8 cellular contexts compared by ENCODE assay signal in genomic region chr11:44133335-44133946, GRCh38. TPM values are rescaled to one million over a fixed set of nuclear protein-coding genes. Genes with fewer than 3 reads are reported as not detected.
DNase-seq lines count a peak whose midpoint lies in the region; ATAC-seq, FAIRE-seq and TF ChIP-seq lines count a peak whose summit lies in the region.

No MANE protein-coding gene starts in this region.

- H4K20me1 ChIP-seq in H1 (replicated peaks in 1 of 2; ENCODE audit: control insufficient read depth in 1 of 2, insufficient read depth in 2 of 2, low read length in 2 of 2) (no peaks in the 10 kb centered on the region), neural progenitor cell (ENCODE audit: low read depth) (no peaks in the 10 kb centered on the region)

- H3K27ac ChIP-seq in H1 (ENCODE audit: low read depth, low read length) (no peak overlapping the region), neural progenitor cell (no peak overlapping the region)

- H3K4me1 ChIP-seq in H1 (replicated peaks in 1 of 4; ENCODE audit: control insufficient read depth in 3 of 4, insufficient read depth in 4 of 4, low read length in 3 of 4) (no peaks in the 10 kb centered on the region), neural progenitor cell (no peaks in the 10 kb centered on the region)

- no peak overlapping the region for H3K56ac ChIP-seq in H1 (replicated peaks; ENCODE audit: insufficient read length, low read depth, low read length)

- no peak overlapping the region for H4K91ac ChIP-seq in H1 (replicated peaks; ENCODE audit: insufficient read length, low read length)

- peaks cover 19% of the 10 kb centered on the region for H3K36me3 Mint-ChIP-seq in neural progenitor cell

- no peak overlapping the region for H3K27ac Mint-ChIP-seq in neural progenitor cell

- H3K4me3 ChIP-seq in H1 (ENCODE audit: extremely low read depth in 1 of 4, insufficient read depth in 2 of 4, low read depth in 3 of 4, low read length in 4 of 4): no peak overlapping the region
- H3K4me3 ChIP-seq in neural progenitor cell: no peak overlapping the region

- H3K9me3 Mint-ChIP-seq in neural progenitor cell: no peaks in the 10 kb centered on the region

- no peaks in the 10 kb centered on the region; the same call in 1 of the 2 replicates for H3K23me2 ChIP-seq in H1 (ENCODE audit: low read depth, low read length)

- no peaks in the 10 kb centered on the region for H3F3A ChIP-seq in neural progenitor cell (ENCODE audit: low read depth)

- H3K9me3 ChIP-seq in H1 (ENCODE audit: insufficient read depth in 2 of 2, low read depth in 1 of 2, low read length in 1 of 2) (no peaks in the 10 kb centered on the region), neural progenitor cell (ENCODE audit: low read depth) (no peaks in the 10 kb centered on the region)

- H3K18ac ChIP-seq in H1 (ENCODE audit: extremely low read depth, low read length): no peak overlapping the region

- no peak overlapping the region for H2AFZ ChIP-seq in H1 (ENCODE audit: low read length)
- H2AFZ ChIP-seq in neural progenitor cell (replicated peaks): no peak overlapping the region

- H3K4me2 ChIP-seq in H1 (ENCODE audit: insufficient read depth in 1 of 2, low read depth in 2 of 2, low read length in 2 of 2) (no peak overlapping the region), neural progenitor cell (no peak overlapping the region)

- peaks cover 0 to 3% (median 2%) of the 10 kb centered on the region in 4 experiments; a peak in 3 of 8 replicates for H3K36me3 ChIP-seq in H1 (ENCODE audit: control insufficient read depth in 2 of 4, insufficient read depth in 4 of 4, low read length in 3 of 4)
- no peaks in the 10 kb centered on the region for H3K36me3 ChIP-seq in neural progenitor cell

- H4K8ac ChIP-seq in H1 (ENCODE audit: extremely low read depth, insufficient read depth, low read length): no peak overlapping the region

- H4K5ac ChIP-seq in H1 (ENCODE audit: insufficient read length, low read depth, low read length): no peak overlapping the region

- H2BK15ac ChIP-seq in H1 (ENCODE audit: low read length): no peak overlapping the region

- peak; percentile 75 to 83 for TF ChIP-seq RAD21 in H1 (IDR thresholded peaks at IDR 0.05 in 1 of 2, conservative IDR thresholded peaks at IDR 0.05 in 1 of 2; ENCODE audit: low read depth in 2 of 2, low read length in 2 of 2)

- POLR2A ChIA-PET in H1 (lab: Charles Lee; ENCODE audit: partially characterized antibody): no interaction called here

- peaks cover 43% of the 10 kb centered on the region for H3K4me1 Mint-ChIP-seq in neural progenitor cell

- H3K4ac ChIP-seq in H1 (replicated peaks; ENCODE audit: insufficient read length, low read depth, low read length): no peak overlapping the region

- DNase-seq in NCI-H510A treated with DMSO at 0.1 percent for 48 hours (lab: John Stamatoyannopoulos, UW): peak; percentile 14
- no peak for DNase-seq in NCI-H510A (lab: John Stamatoyannopoulos, UW)
- DNase-seq in NCI-H69 (lab: John Stamatoyannopoulos, UW): peak; percentile 65
- no peak for DNase-seq in H1 (ENCODE audit: low read depth in 1 of 2, low spot score in 2 of 2)
- peak; percentile 61 for DNase-seq in neural progenitor cell (ENCODE audit: low spot score)

- H3K23ac ChIP-seq in H1 (ENCODE audit: insufficient read length): no peak overlapping the region

- H2BK20ac ChIP-seq in H1 (ENCODE audit: low read length): no peak overlapping the region

- peaks cover 2% of the 10 kb centered on the region for H3K27me3 Mint-ChIP-seq in neural progenitor cell (ENCODE audit: insufficient read depth, low read depth)

- no peak overlapping the region for H2BK5ac ChIP-seq in H1 (ENCODE audit: low read depth, low read length)

- ATAC-seq in GM19351 (IDR thresholded peaks at IDR 0.05; ENCODE audit: unreplicated experiment) (no peak), HG03139 (IDR thresholded peaks at IDR 0.05; ENCODE audit: unreplicated experiment) (no peak), GM21528 (IDR thresholded peaks at IDR 0.05; ENCODE audit: low FRiP score, unreplicated experiment) (no peak)

- TF ChIP-seq CTCF in H1 (IDR thresholded peaks at IDR 0.05; ENCODE audit: control extremely low read depth in 1 of 3, insufficient read depth in 1 of 3, low read depth in 1 of 3, low read length in 3 of 3) (peak in 2 of 3 experiments; percentile 57 to 65; a peak in 2 of 4 replicates), neural progenitor cell (IDR thresholded peaks at IDR 0.05) (peak; percentile 75)

- no peaks in the 10 kb centered on the region for H3K27me3 ChIP-seq in H1 (replicated peaks in 1 of 4; ENCODE audit: control insufficient read depth in 3 of 4, extremely low read depth in 1 of 4, insufficient read depth in 3 of 4, low read length in 3 of 4)
- H3K27me3 ChIP-seq in neural progenitor cell: no peaks in the 10 kb centered on the region

- H3K9ac ChIP-seq in H1 (replicated peaks in 1 of 4; ENCODE audit: extremely low read depth in 1 of 4, low read depth in 3 of 4, low read length in 3 of 4) (no peak overlapping the region), neural progenitor cell (no peak overlapping the region)

- no peak overlapping the region for H2BK120ac ChIP-seq in H1 (replicated peaks; ENCODE audit: low read depth, low read length)

- H3K4me3 Mint-ChIP-seq in neural progenitor cell: no peak overlapping the region

- H2BK12ac ChIP-seq in H1 (ENCODE audit: low read depth, low read length): no peak overlapping the region

- FAIRE-seq in H1 (lab: Jason Lieb, UNC): peak; percentile 92

- H3K79me1 ChIP-seq in H1 (ENCODE audit: low read depth, low read length): no peaks in the 10 kb centered on the region

- TF ChIP-seq POLR2A in H1 (IDR thresholded peaks at IDR 0.05; ENCODE audit: control extremely low read depth in 1 of 2, low read depth in 2 of 2, low read length in 2 of 2): no peak

- H3K14ac ChIP-seq in H1 (ENCODE audit: insufficient read length): no peak overlapping the region

- no peak overlapping the region for H2AK5ac ChIP-seq in H1 (ENCODE audit: low read depth, low read length)

- TF ChIP-seq EP300 in H1 (IDR thresholded peaks at IDR 0.05; ENCODE audit: borderline replicate concordance in 1 of 2, low read depth in 2 of 2, low read length in 2 of 2): no peak

- CTCF ChIA-PET in H1 (lab: Charles Lee; ENCODE audit: partially characterized antibody): interaction anchor here (0.6 to 4.5 kb wide), 55 partner anchors 9 to 482 kb away, joined by 3 to 29 read pairs (median 5); partner anchors contain the start of genes C11orf96 and EXT2

- H3K79me2 ChIP-seq in H1 (ENCODE audit: control insufficient read depth in 1 of 2, insufficient read depth in 2 of 2, low read length in 2 of 2) (no peaks in the 10 kb centered on the region), neural progenitor cell (ENCODE audit: low read depth) (no peaks in the 10 kb centered on the region)

- 88% methylated on average over 1 of the region's 1 CpG; no CpG with 5 or more reads in 1 of the 2 experiments for WGBS in H1 (ENCODE audit: extremely low coverage in 1 of 2, insufficient coverage in 1 of 2, insufficient read length in 1 of 2, insufficient replicate concordance in 2 of 2, low coverage in 1 of 2, low lambda C conversion rate in 2 of 2, missing lambda C conversion rate in 1 of 2), 2 experiments

TF ChIP-seq in H1, 55 proteins besides CTCF, POLR2A, EP300 and RAD21:
- no peak for TF ChIP-seq EGR1 (IDR thresholded peaks at IDR 0.05; ENCODE audit: borderline replicate concordance, low read depth, low read length)

RNA-seq across cellular contexts. Expression of gene EXT2, which starts 38.0 kb away (rescaled TPM):
- total RNA-seq in H1 (2021; fragmentation: NEBNext Ultra II Directional; extraction: Animal tissue kit (Norgen Biotek cat#: 25700)): 38.9 and 42.8 TPM in 2 replicates
- 28.6 and 29.8 TPM in 2 replicates for polyA plus RNA-seq in H1 (2011; rRNA removed)
- 36.9 TPM for polyA plus RNA-seq in H1 (2011; cell fraction: cytosol; rRNA removed)
- polyA plus RNA-seq in H1 (2011; cell fraction: nucleus; rRNA removed): 44.7 TPM
- 29.6 to 32.4 TPM (median 30.4 TPM) in 4 replicates for polyA plus RNA-seq in H1 (2012, experiment 1 of 2)
- 23.8 TPM for polyA plus RNA-seq in H1 (2012, experiment 2 of 2)
- polyA plus RNA-seq in H1 (2013, experiment 1 of 2): 45.1 TPM
- polyA plus RNA-seq in H1 (2013, experiment 2 of 2): 44.1 TPM
- 80.5 and 98.2 TPM in 2 replicates for polyA minus RNA-seq in H1 (2011; rRNA and poly(A)+ RNA removed)
- 24.1 TPM for polyA minus RNA-seq in H1 (2011; cell fraction: cytosol; rRNA and poly(A)+ RNA removed)
- 86.1 TPM for polyA minus RNA-seq in H1 (2011; cell fraction: nucleus; rRNA and poly(A)+ RNA removed)
- total RNA-seq in neural progenitor cell (ENCODE audit: low replicate concordance): 70.4 and 89.4 TPM in 2 replicates

Comparison
In these comparisons a context has a peak if more than half of its experiments do, and no peak if none do; other contexts are left out.
1. DNase-seq: peak in NCI-H510A treated with DMSO at 0.1 percent for 48 hours (single experiment), NCI-H69 (single experiment) and neural progenitor cell (single experiment); none in NCI-H510A (single experiment) and H1 (0 of 2).